In genomic region chr10:72336259-72337038, GRCh38 we compare ENCODE assay signal across 7 cellular contexts. TPM values are rescaled to one million over a fixed set of nuclear protein-coding genes. Genes with fewer than 3 reads are reported as not detected.
DNase-seq lines count a peak whose midpoint lies in the region; ATAC-seq, FAIRE-seq and TF ChIP-seq lines count a peak whose summit lies in the region.

No MANE protein-coding gene starts in this region.

- intact Hi-C loops in K562 (cut with micrococcal nuclease) (no loop called here), right lobe of liver (cut with DNase I) (loop anchor here in 1 of 2 donors (10.0 kb wide), 1 partner anchor 212 kb away; no protein-coding TSS in a partner anchor), testis (cut with DNase I; ENCODE audit: low total_unique reads) (loop anchor here (10.0 kb wide), 4 partner anchors 62 to 442 kb away; partner anchors contain the start of genes CHST3 and DDIT4)

- TF ChIP-seq CTCF in K562 (IDR thresholded peaks at IDR 0.05 in 2 of 3, conservative IDR thresholded peaks at IDR 0.05 in 1 of 3; ENCODE audit: insufficient read depth in 2 of 3, low read depth in 1 of 3, low read length in 3 of 3) (no peak), right lobe of liver (IDR thresholded peaks at IDR 0.05) (no peak), testis (IDR thresholded peaks at IDR 0.05) (no peak)

- no peaks in the 10 kb centered on the region for H3K9me1 ChIP-seq in K562 (ENCODE audit: control insufficient read depth, insufficient read depth, low read length)

- no peak; the same call in 2 of the 3 replicates for ATAC-seq in K562
- ATAC-seq in right lobe of liver: no peak
- ATAC-seq in HG02885 (IDR thresholded peaks at IDR 0.05; ENCODE audit: poor library complexity, unreplicated experiment): no peak

- H3K27ac ChIP-seq in K562 (ENCODE audit: extremely low read depth, low read depth, low read length): no peak overlapping the region
- H3K27ac ChIP-seq in right lobe of liver: peak overlapping the region; percentile 90 to 97 (median 94)
- H3K27ac ChIP-seq in testis: peak overlapping the region; percentile 79 to 84

- H3K9ac ChIP-seq in K562 (ENCODE audit: insufficient read depth in 1 of 2, low read depth in 2 of 2, low read length in 2 of 2): peak overlapping the region in 1 of 2 experiments; percentile 76; a peak in 2 of 4 replicates

- POLR2A ChIA-PET in K562 (lab: Yijun Ruan, JAX): interaction anchor here (0.6 to 13.1 kb wide), 6 partner anchors 9 to 1483 kb away, joined by 3 to 197 read pairs (median 4); partner anchors contain the start of genes ANAPC16 and DDIT4

- H4K20me1 ChIP-seq in K562 (replicated peaks; ENCODE audit: control insufficient read depth, insufficient read depth, low read length): no peaks in the 10 kb centered on the region

- in situ Hi-C loops in K562 (cut with MboI): loop anchor here (5.0 to 25.0 kb wide), 4 partner anchors 202 to 1024 kb away; partner anchors contain the start of gene SLC29A3

- no peaks in the 10 kb centered on the region for H3K79me2 ChIP-seq in K562 (ENCODE audit: control insufficient read depth, insufficient read depth, low read length)

- no peak overlapping the region for H2AFZ ChIP-seq in K562 (ENCODE audit: low read depth, low read length)

- DNase-seq in NCI-H69 (lab: John Stamatoyannopoulos, UW): peak; percentile 31
- DNase-seq in K562 (ENCODE audit: extremely low read depth in 1 of 4, low spot score in 3 of 4): no peak
- DNase-seq in right lobe of liver: peak in 1 of 3 donors; percentile 36
- peak; percentile 51 for DNase-seq in testis
- DNase-seq in NCI-H1105 treated with DMSO at 0.1 percent for 48 hours (lab: John Stamatoyannopoulos, UW): no peak
- no peak for DNase-seq in GDM1 (lab: John Stamatoyannopoulos, UW)

- H3K4me3 ChIP-seq in K562: no peak overlapping the region
- H3K4me3 ChIP-seq in right lobe of liver: no peak overlapping the region
- no peak overlapping the region for H3K4me3 ChIP-seq in testis

- no peak for FAIRE-seq in K562 (lab: Jason Lieb, UNC)

- TF ChIP-seq RAD21 in K562 (CRISPR knock-in tag; conservative IDR thresholded peaks at IDR 0.05 in 1 of 2, IDR thresholded peaks at IDR 0.05 in 1 of 2): no peak

- 90% methylated on average over 18 of the region's 18 CpGs for WGBS in K562 (ENCODE audit: insufficient coverage, low coverage, missing lambda C conversion rate)
- 67% methylated on average over 5 of the region's 18 CpGs for WGBS in right lobe of liver (ENCODE audit: insufficient coverage, low coverage, low lambda C conversion rate, missing lambda C conversion rate)
- WGBS in testis, 2 donors: 39 to 41% methylated on average over 18 of the region's 18 CpGs

- H3K27me3 ChIP-seq in K562 (ENCODE audit: control insufficient read depth in 2 of 2, insufficient read depth in 2 of 2, low read length in 2 of 2) (no peaks in the 10 kb centered on the region), right lobe of liver (no peaks in the 10 kb centered on the region), testis (no peaks in the 10 kb centered on the region)

- H3K36me3 ChIP-seq in K562 (ENCODE audit: control insufficient read depth, insufficient read depth, low read length) (peaks cover 73% of the 10 kb centered on the region; the same call in 2 of the 3 replicates), right lobe of liver (peaks cover 0 to 26% (median 7%) of the 10 kb centered on the region in 4 donors), testis (ENCODE audit: low read depth, missing control alignments) (no peaks in the 10 kb centered on the region)

- CTCF ChIA-PET in K562 (lab: Yijun Ruan, JAX; ENCODE audit: low intra/inter-chr PET ratio): interaction anchor here (0.6 to 5.6 kb wide), 10 partner anchors 59 to 817 kb away, joined by 3 to 55 read pairs (median 6); no protein-coding TSS in a partner anchor

- peaks cover 4 to 43% of the 10 kb centered on the region in 2 experiments; a peak in 2 of 5 replicates for H3K4me1 ChIP-seq in K562 (replicated peaks in 1 of 2; ENCODE audit: control insufficient read depth in 2 of 2, insufficient read depth in 2 of 2, low read length in 2 of 2)
- peaks cover 0 to 55% (median 35%) of the 10 kb centered on the region in 4 donors for H3K4me1 ChIP-seq in right lobe of liver
- H3K4me1 ChIP-seq in testis: peaks cover 63% of the 10 kb centered on the region

- H3K9me3 ChIP-seq in K562 (replicated peaks; ENCODE audit: control insufficient read depth, insufficient read depth, low read depth, low read length) (no peaks in the 10 kb centered on the region), right lobe of liver (no peaks in the 10 kb centered on the region), testis (no peaks in the 10 kb centered on the region)

- no peak for TF ChIP-seq EP300 in K562 (IDR thresholded peaks at IDR 0.05; ENCODE audit: low read length)

- no peak overlapping the region for H3K4me2 ChIP-seq in K562 (ENCODE audit: insufficient read depth, low read length)

- TF ChIP-seq POLR2A in K562 (conservative IDR thresholded peaks at IDR 0.05) (no peak; the same call in 1 of the 2 replicates), right lobe of liver (IDR thresholded peaks at IDR 0.05) (no peak), testis (IDR thresholded peaks at IDR 0.05) (no peak)

- BruUV-seq in K562 (replicated peaks; lab: Mats Ljungman, UMichigan): no TSS peak

TF ChIP-seq in K562, 482 proteins besides CTCF, POLR2A, EP300 and RAD21:
- TF ChIP-seq SMAD3 (CRISPR knock-in tag; conservative IDR thresholded peaks at IDR 0.05) (no peak), USF1 (CRISPR knock-in tag; IDR thresholded peaks at IDR 0.05) (0 out of 2 replicates have a peak, but pooled peaks have one; percentile 13), ILF3 (IDR thresholded peaks at IDR 0.05; ENCODE audit: borderline replicate concordance) (no peak), NONO (IDR thresholded peaks at IDR 0.05; ENCODE audit: low read depth in 2 of 2, low read length in 1 of 2) (no peak), MAFG (tag; conservative IDR thresholded peaks at IDR 0.05) (no peak)

RNA-seq across cellular contexts. Expression of gene DNAJB12, which starts 18.3 kb away (rescaled TPM):
- 37.8 and 67.4 TPM in 2 replicates for total RNA-seq in K562 (2011; cell fraction: chromatin; rRNA removed; ENCODE audit: low replicate concordance)
- total RNA-seq in K562 (2011; cell fraction: nucleolus; rRNA removed): 41.7 and 47.7 TPM in 2 replicates
- 40.8 and 49.2 TPM in 2 replicates for total RNA-seq in K562 (2011; cell fraction: nucleoplasm; rRNA removed)
- total RNA-seq in K562 (2014; rRNA removed): 22.1 and 30.2 TPM in 2 replicates
- 12.9 and 15.1 TPM in 2 replicates for total RNA-seq in K562 (2014; rRNA removed; fragmentation: Illumina TruSeq; extraction: Trizol)
- total RNA-seq in K562 (2015; rRNA removed; fragmentation: Illumina TruSeq; extraction: Trizol): 20.5 and 22.0 TPM in 2 replicates
- total RNA-seq in K562 (2021): 31.0 and 31.5 TPM in 2 replicates
- 10.2 and 13.3 TPM in 2 replicates for polyA plus RNA-seq in K562 (2011; rRNA removed)
- polyA plus RNA-seq in K562 (2011; cell fraction: cytosol; rRNA removed): 12.4 and 17.8 TPM in 2 replicates
- 27.1 and 42.9 TPM in 2 replicates for polyA plus RNA-seq in K562 (2011; cell fraction: nucleus; rRNA removed)
- polyA plus RNA-seq in K562 (2012): 21.6 and 29.2 TPM in 2 replicates
- 24.1 and 26.2 TPM in 2 replicates for polyA plus RNA-seq in K562 (2014; fragmentation: Illumina TruSeq; extraction: Trizol)
- polyA plus RNA-seq in K562 (2014; fragmentation: Nextera tagmentation; extraction: Ambion mirVana): 1 to 10 TPM; 3.5 to 4.7 TPM
- 18.4 and 20.3 TPM in 2 replicates for polyA plus RNA-seq in K562 (2014; rRNA removed)
- 7.6 and 8.6 TPM in 2 replicates for polyA minus RNA-seq in K562 (2011; rRNA and poly(A)+ RNA removed)
- polyA minus RNA-seq in K562 (2011; cell fraction: cytosol; rRNA and poly(A)+ RNA removed): 11.4 and 13.2 TPM in 2 replicates
- 14.1 and 15.7 TPM in 2 replicates for polyA minus RNA-seq in K562 (2011; cell fraction: nucleus; rRNA and poly(A)+ RNA removed)
- total RNA-seq in right lobe of liver: 10 to 100 TPM; 16.6 to 22.1 (median 19.2) TPM
- total RNA-seq in testis: 10 to 100 TPM; 50.3 to 57.6 TPM
- polyA plus RNA-seq in testis (ENCODE audit: insufficient read depth, low read depth, low replicate concordance): 52.4 TPM

Comparison
In these comparisons a context has a peak if more than half of its experiments do, and no peak if none do; other contexts are left out.
1. DNase-seq: peak in NCI-H69 (single experiment) and testis (single experiment); none in K562 (0 of 4), NCI-H1105 treated with DMSO at 0.1 percent for 48 hours (single experiment) and GDM1 (single experiment).